Comparison of ENCODE assay signal across 1 cellular context in the genomic region with DNA sequence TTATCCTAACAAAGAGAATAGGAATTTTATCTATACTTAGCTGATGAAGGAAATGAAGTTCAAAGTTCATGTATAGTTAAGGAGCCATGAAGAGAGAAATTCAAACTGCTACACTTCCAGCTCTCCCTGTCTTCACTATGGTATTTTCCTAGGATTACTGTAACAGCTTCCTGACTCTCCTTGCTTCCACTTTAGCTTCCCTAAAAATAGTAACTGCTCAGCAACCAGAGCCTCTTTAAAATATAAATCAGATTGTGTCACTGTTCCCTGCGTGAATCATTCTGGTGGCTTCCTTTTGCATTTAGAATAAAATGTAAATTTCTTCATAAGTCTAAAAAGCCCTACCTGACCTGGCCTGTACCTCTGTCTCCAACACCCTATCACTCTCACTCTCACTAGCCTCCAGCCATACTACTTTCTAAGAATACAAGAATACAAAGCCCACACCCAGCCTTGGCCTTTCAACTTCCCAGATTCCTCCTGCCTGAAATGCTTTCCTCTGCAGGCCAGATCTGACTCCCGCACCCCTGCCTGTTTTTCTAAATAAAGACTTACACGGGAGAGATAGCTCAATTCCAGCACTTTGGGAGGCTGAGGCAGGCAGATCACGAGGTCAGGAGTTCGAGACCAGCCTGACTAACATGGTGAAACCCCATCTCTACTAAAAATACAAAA.
TF ChIP-seq lines count a peak whose summit lies in the region.

No MANE protein-coding gene starts in this region.

TF ChIP-seq in endothelial cell of umbilical vein, 7 proteins besides CTCF, POLR2A, EP300 and RAD21:
- TF ChIP-seq, protein P1, sequence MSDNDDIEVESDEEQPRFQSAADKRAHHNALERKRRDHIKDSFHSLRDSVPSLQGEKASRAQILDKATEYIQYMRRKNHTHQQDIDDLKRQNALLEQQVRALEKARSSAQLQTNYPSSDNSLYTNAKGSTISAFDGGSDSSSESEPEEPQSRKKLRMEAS (IDR thresholded peaks at IDR 0.05; ENCODE audit: insufficient read depth, insufficient read length): no peak
- TF ChIP-seq POLR2AphosphoS5 (IDR thresholded peaks at IDR 0.05; ENCODE audit: insufficient read depth, low read depth, low read length): peak; percentile 23
TF ChIP-seq in endothelial cell of umbilical vein: peak in this region for 1.
